Comparison of ENCODE assay signal across 1 cellular context in genomic region chr10:13961096-13961495, GRCh38.
A peak's percentile ranks its signal among the peaks of the same experiment; 100 is the strongest.
TF ChIP-seq lines count a peak whose summit lies in the region.

No MANE protein-coding gene starts in this region.

TF ChIP-seq in SK-N-SH, 30 proteins besides CTCF, POLR2A, EP300 and RAD21 (continued from another document):
- no peak for TF ChIP-seq FOXJ3 (CRISPR knock-in tag; IDR thresholded peaks at IDR 0.05)
- TF ChIP-seq USF2 (IDR thresholded peaks at IDR 0.05; ENCODE audit: borderline replicate concordance, low read depth, low read length): no peak
- TF ChIP-seq RXRA (IDR thresholded peaks at IDR 0.05; ENCODE audit: borderline replicate concordance, low read depth): peak; percentile 56; the same call in 1 of the 2 replicates
- TF ChIP-seq YY1 (IDR thresholded peaks at IDR 0.05; ENCODE audit: low read depth): no peak
- peak; percentile 91; the same call in 1 of the 2 replicates for TF ChIP-seq POLR2AphosphoS5 (IDR thresholded peaks at IDR 0.05; ENCODE audit: low read depth, low read length)
- peak; percentile 62; the same call in 1 of the 2 replicates for TF ChIP-seq MEF2A (IDR thresholded peaks at IDR 0.05; ENCODE audit: borderline replicate concordance, low read depth)
- peak; percentile 74; the same call in 1 of the 2 replicates for TF ChIP-seq SIN3A (IDR thresholded peaks at IDR 0.05; ENCODE audit: borderline replicate concordance, low read depth, low read length)
- TF ChIP-seq USF1 (IDR thresholded peaks at IDR 0.05; ENCODE audit: borderline replicate concordance, low read depth): no peak
- no peak for TF ChIP-seq EZH2phosphoT487 (IDR thresholded peaks at IDR 0.05; ENCODE audit: borderline replicate concordance, low read depth)
- TF ChIP-seq RCOR1 (IDR thresholded peaks at IDR 0.05; ENCODE audit: low read length): no peak
- no peak for TF ChIP-seq GATA2 (CRISPR knock-in tag; IDR thresholded peaks at IDR 0.05)
- no peak for TF ChIP-seq MXI1 (IDR thresholded peaks at IDR 0.05; ENCODE audit: low read depth, low read length)
- TF ChIP-seq TCF12 (IDR thresholded peaks at IDR 0.05): peak; percentile 99
